27 cellular contexts compared by ENCODE assay signal in the genomic region with DNA sequence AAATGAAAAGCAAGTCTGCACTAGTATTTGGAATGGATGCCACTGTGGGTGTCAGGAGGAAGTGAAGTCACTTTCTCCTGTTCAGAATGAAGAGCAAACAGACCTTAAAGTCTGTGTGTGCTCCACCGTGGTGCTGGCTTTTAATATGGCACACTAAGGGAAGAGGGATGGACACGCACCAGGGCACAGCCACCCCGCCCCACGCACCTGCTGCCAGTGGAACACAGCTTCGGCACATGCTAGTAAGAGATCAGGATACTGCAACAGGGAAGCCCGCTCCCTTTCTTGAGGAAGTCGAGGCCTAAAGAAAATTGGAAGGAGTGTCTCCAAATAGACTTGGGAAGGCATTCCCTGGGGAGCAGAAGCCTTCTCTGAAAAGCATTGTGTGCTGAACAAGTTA.
"Had no signal": no experiment of that assay in that cellular context is flagged by ENCODE, and none has a peak within 500 bp of the region (broad histone marks: within the 10 kb centered on the region; RNA-seq: fewer than 3 reads in every experiment).

No MANE protein-coding gene starts in this region.

- H3K27ac Mint-ChIP-seq: activated CD4-positive, alpha-beta T cell treated with anti-CD3 and anti-CD28 coated beads, Interleukin-2, amount 10 ng/mL, durations not matched to agents 7 days and 5 days; activated CD8-positive, alpha-beta T cell treated with anti-CD3 and anti-CD28 coated beads for 36 hours; activated T-helper 17 cell treated with anti-CD3 and anti-CD28 coated beads, Interleukin-2, amount 50 U/mL, for 72 hours; immature natural killer cell; naive B cell; WTC11 had no signal

- H3K9me3 Mint-ChIP-seq: activated CD4-positive, alpha-beta T cell treated with anti-CD3 and anti-CD28 coated beads, Interleukin-2, amount 10 ng/mL, durations not matched to agents 7 days and 5 days; activated CD8-positive, alpha-beta T cell treated with anti-CD3 and anti-CD28 coated beads for 36 hours; activated T-cell treated with anti-CD3 and anti-CD28 coated beads, Interleukin-2, amount 50 U/mL, for 4 hours; activated T-helper 17 cell treated with anti-CD3 and anti-CD28 coated beads, Interleukin-2, amount 50 U/mL, for 72 hours; mesothelial cell of epicardium; neural crest cell had no signal

- H3K4me3 ChIP-seq: right atrium auricular region, smooth muscle cell, testis had no signal

- H3K4me3 Mint-ChIP-seq: activated CD4-positive, alpha-beta T cell treated with anti-CD3 and anti-CD28 coated beads, Interleukin-2, amount 10 ng/mL, durations not matched to agents 7 days and 5 days; activated CD8-positive, alpha-beta T cell treated with anti-CD3 and anti-CD28 coated beads for 36 hours; activated T-cell treated with anti-CD3 and anti-CD28 coated beads, Interleukin-2, amount 50 U/mL, for 4 hours; activated T-helper 17 cell treated with anti-CD3 and anti-CD28 coated beads, Interleukin-2, amount 50 U/mL, for 72 hours; immature natural killer cell; mesothelial cell of epicardium; naive B cell; neural crest cell; WTC11 had no signal

- H3K27ac ChIP-seq: right atrium auricular region, testis had no signal

- DNase-seq: activated CD4-positive, alpha-beta T cell treated with anti-CD3 and anti-CD28 coated beads for 1 hour; activated CD4-positive, alpha-beta T cell treated with anti-CD3 and anti-CD28 coated beads, Interleukin-2, amount 10 ng/mL, durations not matched to agents 7 days and 5 days; activated CD8-positive, alpha-beta T cell treated with anti-CD3 and anti-CD28 coated beads for 36 hours; activated gamma-delta T cell treated with Interleukin-2 at 50 U/mL for 16 hours; activated naive CD4-positive, alpha-beta T cell treated with anti-CD3 and anti-CD28 coated beads, Interleukin-2, amount 50 U/mL, for 16 hours; activated T-cell treated with anti-CD3 and anti-CD28 coated beads, Interleukin-2, amount 50 U/mL, for 4 hours; amniotic stem cell; caudate nucleus; cortex of kidney; foreskin fibroblast; head of caudate nucleus; hypothalamus; immature natural killer cell; kidney; naive B cell; nucleus accumbens; stimulated activated CD4-positive, alpha-beta T cell treated with anti-CD3 and anti-CD28 coated beads, Interleukin-1b, Interleukin-23, amount 100 ng/mL, for 48 hours; stimulated activated naive CD4-positive, alpha-beta T cell; T-helper 2 cell; testis; trophoblast cell had no signal

- H3K4me1 ChIP-seq: right atrium auricular region, testis had no signal

- ATAC-seq: activated CD8-positive, alpha-beta T cell treated with anti-CD3 and anti-CD28 coated beads for 36 hours; activated T-cell treated with anti-CD3 and anti-CD28 coated beads, Interleukin-2, amount 50 U/mL, for 4 hours; activated T-helper 17 cell treated with anti-CD3 and anti-CD28 coated beads, Interleukin-2, amount 50 U/mL, for 72 hours; WTC11 had no signal

- H3K9me3 ChIP-seq: right atrium auricular region, testis had no signal

- H3K4me1 Mint-ChIP-seq: activated CD4-positive, alpha-beta T cell treated with anti-CD3 and anti-CD28 coated beads, Interleukin-2, amount 10 ng/mL, durations not matched to agents 7 days and 5 days; activated T-helper 17 cell treated with anti-CD3 and anti-CD28 coated beads, Interleukin-2, amount 50 U/mL, for 72 hours; immature natural killer cell; naive B cell; neural crest cell; WTC11 had no signal

- H3K36me3 Mint-ChIP-seq: immature natural killer cell, mesothelial cell of epicardium, naive B cell had no signal

- H3K36me3 ChIP-seq: right atrium auricular region had no signal

- H3K27me3 ChIP-seq: right atrium auricular region, testis had no signal
